In genomic region chr14:103688906-103689902, GRCh38 we compare ENCODE assay signal across 9 cellular contexts. TPM values are rescaled to one million over a fixed set of nuclear protein-coding genes. Genes with fewer than 3 reads are reported as not detected.
A peak's percentile ranks its signal among the peaks of the same experiment; 100 is the strongest.
DNase-seq lines count a peak whose midpoint lies in the region; ATAC-seq, FAIRE-seq and TF ChIP-seq lines count a peak whose summit lies in the region.
"Had no signal": no experiment of that assay in that cellular context is flagged by ENCODE, and none has a peak within 500 bp of the region (broad histone marks: within the 10 kb centered on the region; RNA-seq: fewer than 3 reads in every experiment).

No MANE protein-coding gene starts in this region.

- TF ChIP-seq CTCF in WTC11 (IDR thresholded peaks at IDR 0.05) (no peak), lower lobe of right lung (IDR thresholded peaks at IDR 0.05) (no peak), nephron progenitor cell (IDR thresholded peaks at IDR 0.05) (no peak)

- no peak overlapping the region for H3K4me3 ChIP-seq in lower lobe of right lung
- no peak overlapping the region for H3K4me3 ChIP-seq in small intestine (ENCODE audit: low read depth in 1 of 2, low read length in 2 of 2)

- H3K27me3 ChIP-seq in lower lobe of right lung (ENCODE audit: low read depth) (no peaks in the 10 kb centered on the region), small intestine (ENCODE audit: control insufficient read depth in 2 of 2, insufficient read depth in 2 of 2, low read length in 2 of 2) (no peaks in the 10 kb centered on the region)

- POLR2A ChIA-PET in WTC11 (lab: Charles Lee), result interaction anchor here (0.7 to 1.0 kb wide), 2 partner anchors 17 to 27 kb away, joined by 3 read pairs; partner anchors contain the start of gene ZFYVE21

- H3K27me3 Mint-ChIP-seq in WTC11 (ENCODE audit: low read depth) (no peaks in the 10 kb centered on the region), nephron progenitor cell (ENCODE audit: low read depth, poor library complexity) (no peaks in the 10 kb centered on the region)
- no peaks in the 10 kb centered on the region for H3K27me3 Mint-ChIP-seq in T-helper 2 cell treated with Interferon-gamma antibody and Interleukin-4, amounts not matched to agents 5 μg/mL and 100 μg/mL, for 36 hours (ENCODE audit: low read depth)

- 70 to 91% (median 78%) methylated on average over 16 of the region's 16 CpGs for WGBS in small intestine, 3 donors

- H3K27ac ChIP-seq in lower lobe of right lung, result peak overlapping the region; percentile 41
- peak overlapping the region in 1 of 2 donors; percentile 19 for H3K27ac ChIP-seq in small intestine (ENCODE audit: low read depth in 1 of 2, low read length in 1 of 2)

- H3K4me3 Mint-ChIP-seq in WTC11 (no peak overlapping the region), nephron progenitor cell (no peak overlapping the region)
- H3K4me3 Mint-ChIP-seq in T-helper 2 cell treated with Interferon-gamma antibody and Interleukin-4, amounts not matched to agents 5 μg/mL and 100 μg/mL, for 36 hours, result no peak overlapping the region

- intact Hi-C loops in lower lobe of right lung (cut with DNase I), result no loop called here

- H3K4me1 ChIP-seq in lower lobe of right lung (peaks cover 17% of the 10 kb centered on the region), small intestine (ENCODE audit: control insufficient read depth in 2 of 2, insufficient read depth in 1 of 2, low read depth in 1 of 2, low read length in 1 of 2) (peaks cover 0 to 2% of the 10 kb centered on the region in 2 donors)

- H3K27ac Mint-ChIP-seq in WTC11, result peak overlapping the region; percentile 89
- no peak overlapping the region for H3K27ac Mint-ChIP-seq in nephron progenitor cell
- H3K27ac Mint-ChIP-seq in T-helper 2 cell treated with Interferon-gamma antibody and Interleukin-4, amounts not matched to agents 5 μg/mL and 100 μg/mL, for 36 hours, result no peak overlapping the region

- CTCF ChIA-PET in WTC11 (lab: Charles Lee), result interaction anchor here (0.7 kb wide), 1 partner anchor 704 kb away, joined by 3 read pairs; no protein-coding TSS in a partner anchor

- ATAC-seq in GM19395 (IDR thresholded peaks at IDR 0.05; ENCODE audit: unreplicated experiment), result peak; percentile 46
- ATAC-seq in WTC11, result no peak
- peak; percentile 81 to 82 for ATAC-seq in lower lobe of right lung
- ATAC-seq in GM18858 (IDR thresholded peaks at IDR 0.05; ENCODE audit: unreplicated experiment), result no peak

- H3K9me3 ChIP-seq in lower lobe of right lung, result no peaks in the 10 kb centered on the region
- no peaks in the 10 kb centered on the region for H3K9me3 ChIP-seq in small intestine (ENCODE audit: control insufficient read depth, low read depth)

- DNase-seq in DMS79 (lab: John Stamatoyannopoulos, UW) (peak; percentile 44), WTC11 (ENCODE audit: low spot score) (no peak), lower lobe of right lung (peak; percentile 78), nephron progenitor cell (no peak), small intestine (no peak)
- DNase-seq in T-helper 2 cell treated with Interferon-gamma antibody and Interleukin-4, amounts not matched to agents 5 μg/mL and 100 μg/mL, for 36 hours (ENCODE audit: low spot score), result no peak
- DNase-seq: DMS153 had no signal

- no peak for FAIRE-seq in small intestine (lab: Jason Lieb, UNC)

- H3K9me3 Mint-ChIP-seq in WTC11 (no peaks in the 10 kb centered on the region), nephron progenitor cell (no peaks in the 10 kb centered on the region)
- H3K9me3 Mint-ChIP-seq in T-helper 2 cell treated with Interferon-gamma antibody and Interleukin-4, amounts not matched to agents 5 μg/mL and 100 μg/mL, for 36 hours, result no peaks in the 10 kb centered on the region

- H3K4me1 Mint-ChIP-seq in WTC11, result no peaks in the 10 kb centered on the region; the same call in 1 of the 2 replicates
- H3K4me1 Mint-ChIP-seq in nephron progenitor cell, result no peaks in the 10 kb centered on the region
- H3K4me1 Mint-ChIP-seq in T-helper 2 cell treated with Interferon-gamma antibody and Interleukin-4, amounts not matched to agents 5 μg/mL and 100 μg/mL, for 36 hours (ENCODE audit: low read depth), result no peaks in the 10 kb centered on the region

- H3K36me3 ChIP-seq in lower lobe of right lung (peaks cover 94% of the 10 kb centered on the region), small intestine (ENCODE audit: control insufficient read depth in 2 of 2, insufficient read depth in 2 of 2, low read length in 2 of 2) (peaks cover 6 to 21% of the 10 kb centered on the region in 2 donors)

- peaks cover 35% of the 10 kb centered on the region for H3K36me3 Mint-ChIP-seq in WTC11
- H3K36me3 Mint-ChIP-seq in nephron progenitor cell (ENCODE audit: low read depth), result peaks cover 41% of the 10 kb centered on the region
- peaks cover 23% of the 10 kb centered on the region for H3K36me3 Mint-ChIP-seq in T-helper 2 cell treated with Interferon-gamma antibody and Interleukin-4, amounts not matched to agents 5 μg/mL and 100 μg/mL, for 36 hours (ENCODE audit: low read depth)

TF ChIP-seq in WTC11, 78 proteins besides CTCF, POLR2A, EP300 and RAD21 (continues in another document):
- TF ChIP-seq ZNF671 (CRISPR knock-in tag; IDR thresholded peaks at IDR 0.05) (no peak), GTF2I (CRISPR knock-in tag; conservative IDR thresholded peaks at IDR 0.05) (no peak), STAT6 (CRISPR knock-in tag; conservative IDR thresholded peaks at IDR 0.05; ENCODE audit: low read depth) (no peak), RORB (CRISPR knock-in tag; IDR thresholded peaks at IDR 0.05) (no peak), ZNF219 (CRISPR knock-in tag; IDR thresholded peaks at IDR 0.05; ENCODE audit: borderline replicate concordance) (no peak), E2F5 (CRISPR knock-in tag; IDR thresholded peaks at IDR 0.05) (no peak), ERG (CRISPR knock-in tag; IDR thresholded peaks at IDR 0.05) (no peak), FOXJ3 (CRISPR knock-in tag; IDR thresholded peaks at IDR 0.05; ENCODE audit: borderline replicate concordance) (no peak)

RNA-seq across cellular contexts. Expression of gene XRCC3, which starts 26.0 kb away (rescaled TPM):
- total RNA-seq in WTC11 (2021), result 46.7 to 51.4 TPM (median 50.5 TPM) in 3 replicates
- 5.0 TPM for total RNA-seq in lower lobe of right lung
- 10 to 100 TPM in 1 of 3 donors, 1 to 10 TPM in 2; 2.7 to 10.8 (median 3.8) TPM for polyA plus RNA-seq in small intestine

RNA-seq across cellular contexts. Expression of gene ZFYVE21, which starts 26.4 kb away (rescaled TPM):
- total RNA-seq in WTC11 (2021) (59.7 to 69.2 TPM (median 65.1 TPM) in 3 replicates), lower lobe of right lung (49.4 TPM)
- 10 to 100 TPM; 40.0 to 43.6 (median 40.5) TPM for polyA plus RNA-seq in small intestine

Comparison
In these comparisons a context has a peak if more than half of its experiments do, and no peak if none do; other contexts are left out.
1. DNase-seq: peak in DMS79 (single experiment) and lower lobe of right lung (single experiment); none in WTC11 (single experiment), nephron progenitor cell (single experiment), small intestine (single experiment) and T-helper 2 cell treated with Interferon-gamma antibody and Interleukin-4, amounts not matched to agents 5 μg/mL and 100 μg/mL, for 36 hours (single experiment).
2. ATAC-seq: peak in GM19395 (single experiment) and lower lobe of right lung (2 of 2); none in WTC11 (single experiment) and GM18858 (single experiment).